8 cellular contexts compared by ENCODE assay signal in the genomic region with DNA sequence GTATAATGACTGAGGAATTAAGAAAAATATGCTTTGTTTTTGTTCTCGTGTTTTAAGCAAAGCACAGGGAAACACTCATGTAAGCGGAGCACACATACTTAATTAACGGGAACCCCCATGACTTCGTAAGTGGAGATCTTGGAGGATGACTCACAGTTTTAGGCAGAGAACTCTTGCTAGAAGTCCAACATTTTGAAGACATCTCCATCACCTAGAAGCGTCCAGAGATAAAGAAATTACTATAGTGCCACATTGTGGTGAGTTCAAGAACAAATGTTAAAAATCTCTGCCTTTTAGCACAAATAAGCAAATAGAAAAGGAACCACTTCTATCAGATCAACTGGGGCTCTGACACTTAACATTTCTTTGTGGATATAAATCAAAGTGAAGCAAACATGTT.
A peak's percentile ranks its signal among the peaks of the same experiment; 100 is the strongest.
DNase-seq lines count a peak whose midpoint lies in the region; ATAC-seq and TF ChIP-seq lines count a peak whose summit lies in the region.

No MANE protein-coding gene starts in this region.

- no peak overlapping the region for H3K27ac Mint-ChIP-seq in progenitor cell of endocrine pancreas

- no peaks in the 10 kb centered on the region for H3K36me3 ChIP-seq in brain microvascular endothelial cell (replicated peaks)

- H3K9me3 Mint-ChIP-seq in progenitor cell of endocrine pancreas (ENCODE audit: low read depth): peaks cover 6% of the 10 kb centered on the region

- H3K36me3 Mint-ChIP-seq in progenitor cell of endocrine pancreas (ENCODE audit: insufficient read depth): no peaks in the 10 kb centered on the region

- H3K27ac ChIP-seq in brain microvascular endothelial cell: no peak overlapping the region

- no peaks in the 10 kb centered on the region for H3K27me3 Mint-ChIP-seq in progenitor cell of endocrine pancreas

- DNase-seq in HS-5 (ENCODE audit: low read depth) (peak; percentile 60), brain microvascular endothelial cell (peak; percentile 3), progenitor cell of endocrine pancreas (ENCODE audit: low spot score, unreplicated experiment) (no peak), NCI-H1105 (lab: John Stamatoyannopoulos, UW) (no peak)
- DNase-seq in activated CD8-positive, alpha-beta memory T cell treated with anti-CD3 and anti-CD28 coated beads for 24 hours: no peak
- no peak for DNase-seq in activated T-cell treated with anti-CD3 and anti-CD28 coated beads, Interleukin-2, amount 50 U/mL, for 48 hours

- no peak overlapping the region for H3K4me3 Mint-ChIP-seq in progenitor cell of endocrine pancreas (ENCODE audit: low read depth)

- H3K4me3 ChIP-seq in brain microvascular endothelial cell (ENCODE audit: low read depth, low read length): no peak overlapping the region

- in situ Hi-C loops in brain microvascular endothelial cell (cut with HindIII; ENCODE audit: low pct_ligation_motif_present, low sequenced_read_pairs): no loop called here

- ATAC-seq in GM18867 (IDR thresholded peaks at IDR 0.05; ENCODE audit: unreplicated experiment) (peak; percentile 78), HG02870 (IDR thresholded peaks at IDR 0.05; ENCODE audit: unreplicated experiment) (no peak)

- no peaks in the 10 kb centered on the region for H3K4me1 Mint-ChIP-seq in progenitor cell of endocrine pancreas (ENCODE audit: low read depth)

- H3K27me3 ChIP-seq in brain microvascular endothelial cell (replicated peaks): no peaks in the 10 kb centered on the region

- TF ChIP-seq CTCF in brain microvascular endothelial cell (IDR thresholded peaks at IDR 0.05; ENCODE audit: low read depth, low read length, missing control alignments): no peak
- TF ChIP-seq CTCF in progenitor cell of endocrine pancreas (IDR thresholded peaks at IDR 0.05; ENCODE audit: unreplicated experiment): peak; percentile 30

Comparison
In these comparisons a context has a peak if more than half of its experiments do, and no peak if none do; other contexts are left out.
1. DNase-seq: peak in HS-5 (single experiment) and brain microvascular endothelial cell (single experiment); none in progenitor cell of endocrine pancreas (single experiment), activated CD8-positive, alpha-beta memory T cell treated with anti-CD3 and anti-CD28 coated beads for 24 hours (single experiment), activated T-cell treated with anti-CD3 and anti-CD28 coated beads, Interleukin-2, amount 50 U/mL, for 48 hours (0 of 2) and NCI-H1105 (single experiment).